ENCODE assay signal across 12 cellular contexts in the genomic region with DNA sequence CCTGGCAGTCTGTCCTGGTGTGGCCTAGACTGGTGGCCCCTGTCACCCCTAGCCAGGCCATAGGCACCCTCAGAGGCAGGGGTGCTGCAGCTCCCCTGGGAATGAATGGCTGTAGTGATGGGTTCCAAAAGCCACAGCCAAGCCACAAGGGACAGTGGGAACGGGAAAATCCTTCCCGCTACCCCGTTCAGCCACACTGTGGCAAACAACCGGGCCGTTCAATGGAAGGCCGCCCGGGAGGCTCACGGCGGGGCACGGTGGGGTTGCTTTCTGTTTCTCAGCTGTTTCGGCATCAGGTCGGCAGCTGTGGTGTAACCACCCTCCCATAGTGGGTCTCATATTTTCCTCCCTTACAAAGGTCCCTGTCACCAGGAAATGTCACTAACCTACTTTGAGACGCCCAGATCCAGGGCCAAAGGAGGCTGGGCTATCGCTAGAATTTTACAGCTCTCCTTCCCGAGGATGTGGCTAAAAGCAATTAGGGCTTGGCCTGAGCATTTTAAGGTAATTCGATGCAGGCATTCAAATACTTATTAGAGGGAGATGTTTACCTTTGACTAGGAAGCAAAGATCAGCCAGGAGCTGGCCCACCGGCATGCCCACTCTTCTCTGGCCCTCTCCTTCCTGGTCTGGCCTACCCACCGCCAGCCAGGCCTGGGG.
DNase-seq lines count a peak whose midpoint lies in the region; ATAC-seq and FAIRE-seq lines count a peak whose summit lies in the region.
"Had no signal": no experiment of that assay in that cellular context is flagged by ENCODE, and none has a peak within 500 bp of the region (broad histone marks: within the 10 kb centered on the region; RNA-seq: fewer than 3 reads in every experiment).

No MANE protein-coding gene starts in this region.

- DNase-seq in activated T-cell treated with anti-CD3 and anti-CD28 coated beads, Interleukin-2, amount 50 U/mL, for 24 hours = no peak
- DNase-seq in activated T-cell treated with anti-CD3 and anti-CD28 coated beads, Interleukin-2, amount 50 U/mL, for 48 hours = no peak
- DNase-seq in NCI-H748 treated with DMSO at 0.1 percent for 48 hours (lab: John Stamatoyannopoulos, UW) (peak; percentile 32), small intestine (peak; percentile 62), posterior vena cava (ENCODE audit: low spot score) (no peak), SK-N-DZ (ENCODE audit: low spot score) (no peak)
- DNase-seq in effector memory CD8-positive, alpha-beta T cell = no peak
- DNase-seq: midbrain, NCI-H2227 treated with DMSO at 0.1 percent for 48 hours had no signal

- no peaks in the 10 kb centered on the region for H3K9me3 ChIP-seq in small intestine (ENCODE audit: control insufficient read depth, low read depth)
- H3K9me3 ChIP-seq: SJSA1 had no signal

- intact Hi-C loops in posterior vena cava (cut with DNase I) = no loop called here

- peaks cover 28% of the 10 kb centered on the region for H3K4me1 Mint-ChIP-seq in activated T-cell treated with anti-CD3 and anti-CD28 coated beads, Interleukin-2, amount 50 U/mL, for 24 hours (ENCODE audit: low read depth)
- H3K4me1 Mint-ChIP-seq in effector memory CD8-positive, alpha-beta T cell (ENCODE audit: low read depth in 2 of 2) = peaks cover 24 to 25% of the 10 kb centered on the region in 2 donors

- no peaks in the 10 kb centered on the region for H3K27me3 Mint-ChIP-seq in activated T-cell treated with anti-CD3 and anti-CD28 coated beads, Interleukin-2, amount 50 U/mL, for 24 hours
- H3K27me3 Mint-ChIP-seq in effector memory CD8-positive, alpha-beta T cell = no peaks in the 10 kb centered on the region

- peak; percentile 6 for ATAC-seq in effector memory CD8-positive, alpha-beta T cell (replicated peaks)
- ATAC-seq in HG02884 (IDR thresholded peaks at IDR 0.05; ENCODE audit: unreplicated experiment) = no peak

- H3K27ac Mint-ChIP-seq in activated T-cell treated with anti-CD3 and anti-CD28 coated beads, Interleukin-2, amount 50 U/mL, for 24 hours = peak overlapping the region; percentile 73
- H3K27ac Mint-ChIP-seq in effector memory CD8-positive, alpha-beta T cell = peak overlapping the region in 1 of 2 donors; percentile 17

- no peaks in the 10 kb centered on the region for H3K9me3 Mint-ChIP-seq in activated T-cell treated with anti-CD3 and anti-CD28 coated beads, Interleukin-2, amount 50 U/mL, for 24 hours
- no peaks in the 10 kb centered on the region for H3K9me3 Mint-ChIP-seq in effector memory CD8-positive, alpha-beta T cell

- H3K4me3 ChIP-seq in small intestine (ENCODE audit: low read depth in 1 of 2, low read length in 2 of 2) = no peak overlapping the region
- H3K4me3 ChIP-seq: SJSA1 had no signal

- peaks cover 11% of the 10 kb centered on the region for H3K36me3 Mint-ChIP-seq in activated T-cell treated with anti-CD3 and anti-CD28 coated beads, Interleukin-2, amount 50 U/mL, for 24 hours (ENCODE audit: low read depth)
- peaks cover 44% of the 10 kb centered on the region for H3K36me3 Mint-ChIP-seq in effector memory CD8-positive, alpha-beta T cell (ENCODE audit: insufficient read depth)

- H3K4me3 Mint-ChIP-seq in activated T-cell treated with anti-CD3 and anti-CD28 coated beads, Interleukin-2, amount 50 U/mL, for 24 hours = peak overlapping the region; percentile 54
- H3K4me3 Mint-ChIP-seq in effector memory CD8-positive, alpha-beta T cell = peak overlapping the region; percentile 67 to 86

- no peaks in the 10 kb centered on the region for H3K4me1 ChIP-seq in small intestine (ENCODE audit: control insufficient read depth in 2 of 2, insufficient read depth in 1 of 2, low read depth in 1 of 2, low read length in 1 of 2)

- H3K27ac ChIP-seq in small intestine (ENCODE audit: low read depth in 1 of 2, low read length in 1 of 2) = peak overlapping the region in 1 of 2 donors; percentile 9
- H3K27ac ChIP-seq: SJSA1 had no signal

- WGBS in small intestine, 3 donors = 12 to 52% (median 26%) methylated on average over 18 of the region's 18 CpGs

- FAIRE-seq in small intestine (lab: Jason Lieb, UNC) = no peak
- FAIRE-seq: bronchial epithelial cell had no signal

- H3K36me3 ChIP-seq in small intestine (ENCODE audit: control insufficient read depth in 2 of 2, insufficient read depth in 2 of 2, low read length in 2 of 2) = no peaks in the 10 kb centered on the region

- no peaks in the 10 kb centered on the region for H3K27me3 ChIP-seq in small intestine (ENCODE audit: control insufficient read depth in 2 of 2, insufficient read depth in 2 of 2, low read length in 2 of 2)
- H3K27me3 ChIP-seq: SJSA1 had no signal

Comparison
In these comparisons a context has a peak if more than half of its experiments do, and no peak if none do; other contexts are left out.
1. DNase-seq: peak in NCI-H748 treated with DMSO at 0.1 percent for 48 hours (single experiment) and small intestine (single experiment); none in activated T-cell treated with anti-CD3 and anti-CD28 coated beads, Interleukin-2, amount 50 U/mL, for 24 hours (single experiment), activated T-cell treated with anti-CD3 and anti-CD28 coated beads, Interleukin-2, amount 50 U/mL, for 48 hours (0 of 2), effector memory CD8-positive, alpha-beta T cell (0 of 3), posterior vena cava (single experiment) and SK-N-DZ (single experiment).